39 cellular contexts compared by ENCODE assay signal in genomic region chr3:147213633-147214032, GRCh38.
"Had no signal": no experiment of that assay in that cellular context is flagged by ENCODE, and none has a peak within 500 bp of the region (broad histone marks: within the 10 kb centered on the region; RNA-seq: fewer than 3 reads in every experiment).

No MANE protein-coding gene starts in this region.

- H3K27ac ChIP-seq: adrenal gland, ascending aorta, body of pancreas, brain microvascular endothelial cell, breast epithelium, cardiac muscle cell had no signal

- H3K27ac Mint-ChIP-seq: activated naive CD4-positive, alpha-beta T cell treated with anti-CD3 and anti-CD28 coated beads for 36 hours; activated naive CD4-positive, alpha-beta T cell treated with anti-CD3 and anti-CD28 coated beads, Interleukin-2, amount 10 ng/mL, durations not matched to agents 7 days and 5 days; activated naive CD4-positive, alpha-beta T cell treated with anti-CD3 and anti-CD28 coated beads, Interleukin-2, amount 50 U/mL, for 24 hours; activated naive CD4-positive, alpha-beta T cell treated with anti-CD3 and anti-CD28 coated beads, Interleukin-2, amount 50 U/mL, for 72 hours; activated naive CD8-positive, alpha-beta T cell; activated naive CD8-positive, alpha-beta T cell treated with anti-CD3 and anti-CD28 coated beads for 36 hours; activated naive CD8-positive, alpha-beta T cell treated with anti-CD3 and anti-CD28 coated beads, Interleukin-2, amount 10 ng/mL, durations not matched to agents 7 days and 5 days; activated naive CD8-positive, alpha-beta T cell treated with anti-CD3 and anti-CD28 coated beads, Interleukin-2, amount 50 U/mL, for 24 hours; activated T-cell treated with anti-CD3 and anti-CD28 coated beads, Interleukin-2, amount 50 U/mL, for 24 hours; activated T-cell treated with anti-CD3 and anti-CD28 coated beads, Interleukin-2, amount 50 U/mL, for 72 hours; activated T-helper 1 cell treated with anti-CD3 and anti-CD28 coated beads, Interleukin-12 subunit alpha, Interleukin-12 subunit beta, Interleukin-2, Interleukin-4 antibody, amounts not matched to agents 30 ng/mL and 10 ng/mL and 1 ng/mL, durations not matched to agents 14 hours and 24 hours and 36 hours; activated T-helper 17 cell treated with anti-CD3 and anti-CD28 coated beads, Interleukin-2, amount 50 U/mL, for 72 hours; brain had no signal

- H3K36me3 Mint-ChIP-seq: activated naive CD4-positive, alpha-beta T cell treated with anti-CD3 and anti-CD28 coated beads, Interleukin-2, amount 10 ng/mL, durations not matched to agents 7 days and 5 days; activated naive CD4-positive, alpha-beta T cell treated with anti-CD3 and anti-CD28 coated beads, Interleukin-2, amount 50 U/mL, for 24 hours; activated naive CD4-positive, alpha-beta T cell treated with anti-CD3 and anti-CD28 coated beads, Interleukin-2, amount 50 U/mL, for 72 hours; activated naive CD8-positive, alpha-beta T cell; activated naive CD8-positive, alpha-beta T cell treated with anti-CD3 and anti-CD28 coated beads for 36 hours; activated naive CD8-positive, alpha-beta T cell treated with anti-CD3 and anti-CD28 coated beads, Interleukin-2, amount 10 ng/mL, durations not matched to agents 7 days and 5 days had no signal

- H3K36me3 ChIP-seq: adrenal gland, ascending aorta, brain microvascular endothelial cell, breast epithelium, cardiac muscle cell had no signal

- H3K4me3 ChIP-seq: adrenal gland, ascending aorta, body of pancreas, breast epithelium, cardiac muscle cell had no signal

- H3K4me3 Mint-ChIP-seq: activated naive CD4-positive, alpha-beta T cell treated with anti-CD3 and anti-CD28 coated beads for 36 hours; activated naive CD4-positive, alpha-beta T cell treated with anti-CD3 and anti-CD28 coated beads, Interleukin-2, amount 10 ng/mL, durations not matched to agents 7 days and 5 days; activated naive CD4-positive, alpha-beta T cell treated with anti-CD3 and anti-CD28 coated beads, Interleukin-2, amount 50 U/mL, for 24 hours; activated naive CD8-positive, alpha-beta T cell; activated naive CD8-positive, alpha-beta T cell treated with anti-CD3 and anti-CD28 coated beads for 36 hours; activated naive CD8-positive, alpha-beta T cell treated with anti-CD3 and anti-CD28 coated beads, Interleukin-2, amount 10 ng/mL, durations not matched to agents 7 days and 5 days; activated naive CD8-positive, alpha-beta T cell treated with anti-CD3 and anti-CD28 coated beads, Interleukin-2, amount 50 U/mL, for 24 hours; activated T-cell treated with anti-CD3 and anti-CD28 coated beads, Interleukin-2, amount 50 U/mL, for 24 hours; activated T-cell treated with anti-CD3 and anti-CD28 coated beads, Interleukin-2, amount 50 U/mL, for 4 hours; activated T-cell treated with anti-CD3 and anti-CD28 coated beads, Interleukin-2, amount 50 U/mL, for 72 hours; activated T-helper 1 cell treated with anti-CD3 and anti-CD28 coated beads, Interleukin-12 subunit alpha, Interleukin-12 subunit beta, Interleukin-2, Interleukin-4 antibody, amounts not matched to agents 30 ng/mL and 10 ng/mL and 1 ng/mL, durations not matched to agents 14 hours and 24 hours and 36 hours; activated T-helper 17 cell treated with anti-CD3 and anti-CD28 coated beads, Interleukin-2, amount 50 U/mL, for 72 hours; brain; central memory CD8-positive, alpha-beta T cell had no signal

- DNase-seq: activated effector memory CD4-positive, alpha-beta T cell treated with anti-CD3 and anti-CD28 coated beads, Interleukin-2, amount 50 U/mL, for 16 hours; activated effector memory CD4-positive, alpha-beta T cell treated with Interleukin-2 at 50 U/mL for 16 hours; activated gamma-delta T cell; activated gamma-delta T cell treated with Interleukin-2 at 50 U/mL for 16 hours; activated naive CD4-positive, alpha-beta T cell; activated naive CD4-positive, alpha-beta T cell treated with anti-CD3 and anti-CD28 coated beads for 36 hours; activated naive CD4-positive, alpha-beta T cell treated with anti-CD3 and anti-CD28 coated beads, Interleukin-2, amount 10 ng/mL, durations not matched to agents 7 days and 5 days; activated naive CD4-positive, alpha-beta T cell treated with anti-CD3 and anti-CD28 coated beads, Interleukin-2, amount 50 U/mL, for 16 hours; activated naive CD4-positive, alpha-beta T cell treated with Interleukin-2 at 50 U/mL for 16 hours; activated naive CD8-positive, alpha-beta T cell treated with anti-CD3 and anti-CD28 coated beads for 36 hours; activated naive CD8-positive, alpha-beta T cell treated with anti-CD3 and anti-CD28 coated beads, Interleukin-2, amount 10 ng/mL, durations not matched to agents 7 days and 5 days; activated naive CD8-positive, alpha-beta T cell treated with anti-CD3 and anti-CD28 coated beads, Interleukin-2, amount 50 U/mL, for 24 hours; activated T-cell treated with anti-CD3 and anti-CD28 coated beads, Interleukin-2, amount 50 U/mL, for 1 hour; activated T-cell treated with anti-CD3 and anti-CD28 coated beads, Interleukin-2, amount 50 U/mL, for 24 hours; activated T-cell treated with anti-CD3 and anti-CD28 coated beads, Interleukin-2, amount 50 U/mL, for 4 hours; activated T-cell treated with anti-CD3 and anti-CD28 coated beads, Interleukin-2, amount 50 U/mL, for 48 hours; activated T-cell treated with anti-CD3 and anti-CD28 coated beads, Interleukin-2, amount 50 U/mL, for 72 hours; adrenal gland; amniotic stem cell; amygdala; anterior cingulate cortex; aorta; body of pancreas; brain microvascular endothelial cell; caudate nucleus; central memory CD4-positive, alpha-beta T cell; cerebellar nuclear complex had no signal

- H3K9me3 Mint-ChIP-seq: activated naive CD4-positive, alpha-beta T cell treated with anti-CD3 and anti-CD28 coated beads, Interleukin-2, amount 50 U/mL, for 24 hours; activated T-helper 1 cell treated with anti-CD3 and anti-CD28 coated beads, Interleukin-12 subunit alpha, Interleukin-12 subunit beta, Interleukin-2, Interleukin-4 antibody, amounts not matched to agents 30 ng/mL and 10 ng/mL and 1 ng/mL, durations not matched to agents 14 hours and 24 hours and 36 hours had no signal

- H3K9me3 ChIP-seq: adrenal gland, ascending aorta, body of pancreas, breast epithelium had no signal

- H3K27me3 ChIP-seq: adrenal gland, ascending aorta, body of pancreas, brain microvascular endothelial cell, breast epithelium, cardiac muscle cell had no signal

- FAIRE-seq: astrocyte, bronchial epithelial cell had no signal

- ATAC-seq: activated naive CD4-positive, alpha-beta T cell treated with anti-CD3 and anti-CD28 coated beads, Interleukin-2, amount 50 U/mL, for 72 hours; activated naive CD8-positive, alpha-beta T cell treated with anti-CD3 and anti-CD28 coated beads, Interleukin-2, amount 50 U/mL, for 24 hours; activated T-cell treated with anti-CD3 and anti-CD28 coated beads, Interleukin-2, amount 50 U/mL, for 4 hours; activated T-cell treated with anti-CD3 and anti-CD28 coated beads, Interleukin-2, amount 50 U/mL, for 72 hours; activated T-helper 17 cell treated with anti-CD3 and anti-CD28 coated beads, Interleukin-2, amount 50 U/mL, for 72 hours; body of pancreas had no signal

- H3K4me1 Mint-ChIP-seq: activated naive CD4-positive, alpha-beta T cell treated with anti-CD3 and anti-CD28 coated beads, Interleukin-2, amount 10 ng/mL, durations not matched to agents 7 days and 5 days; activated naive CD4-positive, alpha-beta T cell treated with anti-CD3 and anti-CD28 coated beads, Interleukin-2, amount 50 U/mL, for 24 hours; activated naive CD8-positive, alpha-beta T cell treated with anti-CD3 and anti-CD28 coated beads for 36 hours; activated naive CD8-positive, alpha-beta T cell treated with anti-CD3 and anti-CD28 coated beads, Interleukin-2, amount 10 ng/mL, durations not matched to agents 7 days and 5 days; activated naive CD8-positive, alpha-beta T cell treated with anti-CD3 and anti-CD28 coated beads, Interleukin-2, amount 50 U/mL, for 24 hours; activated T-helper 17 cell treated with anti-CD3 and anti-CD28 coated beads, Interleukin-2, amount 50 U/mL, for 72 hours; brain; central memory CD8-positive, alpha-beta T cell had no signal

- H3K4me1 ChIP-seq: adrenal gland, ascending aorta, body of pancreas, breast epithelium had no signal

- H3K27me3 Mint-ChIP-seq: activated naive CD4-positive, alpha-beta T cell treated with anti-CD3 and anti-CD28 coated beads, Interleukin-2, amount 10 ng/mL, durations not matched to agents 7 days and 5 days; activated naive CD4-positive, alpha-beta T cell treated with anti-CD3 and anti-CD28 coated beads, Interleukin-2, amount 50 U/mL, for 24 hours; activated naive CD8-positive, alpha-beta T cell; activated naive CD8-positive, alpha-beta T cell treated with anti-CD3 and anti-CD28 coated beads for 36 hours; activated naive CD8-positive, alpha-beta T cell treated with anti-CD3 and anti-CD28 coated beads, Interleukin-2, amount 10 ng/mL, durations not matched to agents 7 days and 5 days; activated naive CD8-positive, alpha-beta T cell treated with anti-CD3 and anti-CD28 coated beads, Interleukin-2, amount 50 U/mL, for 24 hours; activated T-cell treated with anti-CD3 and anti-CD28 coated beads, Interleukin-2, amount 50 U/mL, for 24 hours; activated T-helper 17 cell treated with anti-CD3 and anti-CD28 coated beads, Interleukin-2, amount 50 U/mL, for 72 hours; brain; central memory CD8-positive, alpha-beta T cell had no signal
